In the genomic region with DNA sequence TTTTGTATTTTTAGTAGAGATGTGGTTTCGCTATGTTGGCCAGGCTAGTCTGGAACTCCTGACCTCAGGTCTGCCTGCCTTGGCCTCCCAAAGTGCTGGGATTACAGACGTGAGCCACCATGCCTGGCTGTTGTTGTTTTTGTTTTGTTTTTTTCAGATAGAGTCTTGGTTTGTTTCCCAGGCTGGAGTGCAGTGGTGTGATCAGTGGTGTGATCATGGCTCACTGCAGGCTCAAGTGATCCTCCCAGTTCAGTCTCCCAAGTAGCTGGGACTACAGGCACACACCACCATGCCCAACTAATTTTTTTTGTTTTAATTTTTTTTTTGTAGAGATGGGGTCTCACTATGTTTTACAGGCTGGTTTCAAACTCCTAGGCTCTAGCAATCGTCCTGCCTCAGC, we compare ENCODE assay signal across 8 cellular contexts.
A peak's percentile ranks its signal among the peaks of the same experiment; 100 is the strongest.
DNase-seq lines count a peak whose midpoint lies in the region; ATAC-seq and TF ChIP-seq lines count a peak whose summit lies in the region.
"Not testable (repeated sequence)": the region's sequence is repeated elsewhere in the genome, so short reads cannot be mapped to it uniquely, and the experiment has no call there.

No MANE protein-coding gene starts in this region.

- peaks cover 47% of the 10 kb centered on the region for H3K4me1 Mint-ChIP-seq in activated CD4-positive, alpha-beta T cell treated with anti-CD3 and anti-CD28 coated beads, Interleukin-2, amount 10 ng/mL, durations not matched to agents 24 days and 14 days
- H3K4me1 Mint-ChIP-seq in activated naive CD8-positive, alpha-beta T cell treated with anti-CD3 and anti-CD28 coated beads, Interleukin-2, amount 10 ng/mL, durations not matched to agents 7 days and 5 days = peaks cover 51% of the 10 kb centered on the region
- peaks cover 41% of the 10 kb centered on the region for H3K4me1 Mint-ChIP-seq in endodermal cell
- H3K4me1 Mint-ChIP-seq in neural progenitor cell = peaks cover 45% of the 10 kb centered on the region

- not testable (repeated sequence) for H2AFZ ChIP-seq in Karpas-422 (ENCODE audit: low read length); neural progenitor cell (replicated peaks)

- not testable (repeated sequence) for H3K27ac ChIP-seq in BLaER1; endodermal cell (ENCODE audit: low read depth, low read length)
- H3K27ac ChIP-seq in Karpas-422 (ENCODE audit: low read length) (peak overlapping the region; percentile 33; the same call in 1 of the 2 replicates), mesodermal cell (ENCODE audit: low read depth, low read length, severe bottlenecking) (peak overlapping the region; percentile 23), neural progenitor cell (peak overlapping the region; percentile 91)

- peaks cover 34% of the 10 kb centered on the region for H4K20me1 ChIP-seq in BLaER1
- H4K20me1 ChIP-seq in Karpas-422 (ENCODE audit: insufficient read depth, low read depth, low read length); neural progenitor cell (ENCODE audit: low read depth): not testable (repeated sequence)

- ATAC-seq in activated naive CD8-positive, alpha-beta T cell treated with anti-CD3 and anti-CD28 coated beads, Interleukin-2, amount 10 ng/mL, durations not matched to agents 7 days and 5 days (ENCODE audit: low read depth) = not testable (repeated sequence)

- H3K9me3 Mint-ChIP-seq in activated CD4-positive, alpha-beta T cell treated with anti-CD3 and anti-CD28 coated beads, Interleukin-2, amount 10 ng/mL, durations not matched to agents 24 days and 14 days; activated naive CD8-positive, alpha-beta T cell treated with anti-CD3 and anti-CD28 coated beads, Interleukin-2, amount 10 ng/mL, durations not matched to agents 7 days and 5 days; endodermal cell; neural progenitor cell: not testable (repeated sequence)

- H3K4me2 ChIP-seq in BLaER1 = peak overlapping the region; percentile 39; the same call in 1 of the 2 replicates
- not testable (repeated sequence) for H3K4me2 ChIP-seq in Karpas-422 (ENCODE audit: low read depth, low read length, poor library complexity, severe bottlenecking); neural progenitor cell

- intact Hi-C loops in activated CD4-positive, alpha-beta T cell treated with anti-CD3 and anti-CD28 coated beads, Interleukin-2, amount 10 ng/mL, durations not matched to agents 24 days and 14 days (cut with micrococcal nuclease) = not testable (repeated sequence)

- peaks cover 51% of the 10 kb centered on the region for H3F3A ChIP-seq in neural progenitor cell (ENCODE audit: low read depth)

- H3K4me1 ChIP-seq in BLaER1 (peaks cover 35% of the 10 kb centered on the region), Karpas-422 (ENCODE audit: low read length) (peaks cover 54% of the 10 kb centered on the region), endodermal cell (ENCODE audit: control insufficient read depth, insufficient read depth, low read length) (peaks cover 19% of the 10 kb centered on the region), mesodermal cell (ENCODE audit: control insufficient read depth, insufficient read depth, low read length, poor library complexity, severe bottlenecking) (peaks cover 27% of the 10 kb centered on the region), neural progenitor cell (peaks cover 36% of the 10 kb centered on the region)

- H3K36me3 ChIP-seq in BLaER1 (peaks cover 78% of the 10 kb centered on the region), Karpas-422 (ENCODE audit: insufficient read depth, low read length) (peaks cover 17% of the 10 kb centered on the region), endodermal cell (ENCODE audit: control insufficient read depth, insufficient read depth, low read length) (peaks cover 20% of the 10 kb centered on the region), mesodermal cell (ENCODE audit: control insufficient read depth, insufficient read depth, low read length) (peaks cover 31% of the 10 kb centered on the region)
- H3K36me3 ChIP-seq in neural progenitor cell = not testable (repeated sequence)

- not testable (repeated sequence) for H3K27me3 ChIP-seq in BLaER1; Karpas-422 (ENCODE audit: low read length); endodermal cell (ENCODE audit: control insufficient read depth, insufficient read depth, low read length, poor library complexity, severe bottlenecking); neural progenitor cell

- H3K79me2 ChIP-seq in Karpas-422 (ENCODE audit: low read length) (peaks cover 92% of the 10 kb centered on the region), neural progenitor cell (ENCODE audit: low read depth) (peaks cover 86% of the 10 kb centered on the region)

- POLR2A ChIA-PET in activated naive CD8-positive, alpha-beta T cell treated with anti-CD3 and anti-CD28 coated beads, Interleukin-2, amount 10 ng/mL, durations not matched to agents 7 days and 5 days (lab: Charles Lee) = interaction anchor here (0.7 kb wide), 1 partner anchor 245 kb away, joined by 3 read pairs; a partner anchor contains a TSS

- peaks cover 18% of the 10 kb centered on the region for H3K9me3 ChIP-seq in BLaER1
- H3K9me3 ChIP-seq in Karpas-422 (ENCODE audit: low read length); endodermal cell (ENCODE audit: control insufficient read depth, low read length); mesodermal cell (ENCODE audit: control insufficient read depth, low read length); neural progenitor cell (ENCODE audit: low read depth): not testable (repeated sequence)

- H3K36me3 Mint-ChIP-seq in activated CD4-positive, alpha-beta T cell treated with anti-CD3 and anti-CD28 coated beads, Interleukin-2, amount 10 ng/mL, durations not matched to agents 24 days and 14 days (ENCODE audit: low read depth) = peaks cover 21% of the 10 kb centered on the region
- H3K36me3 Mint-ChIP-seq in activated naive CD8-positive, alpha-beta T cell treated with anti-CD3 and anti-CD28 coated beads, Interleukin-2, amount 10 ng/mL, durations not matched to agents 7 days and 5 days = peaks cover 26% of the 10 kb centered on the region
- H3K36me3 Mint-ChIP-seq in endodermal cell (ENCODE audit: low read depth) (peaks cover 28% of the 10 kb centered on the region), neural progenitor cell (peaks cover 19% of the 10 kb centered on the region)

- not testable (repeated sequence) for H3K9ac ChIP-seq in BLaER1; Karpas-422 (ENCODE audit: low read length); endodermal cell (ENCODE audit: extremely low read depth, low read length, poor library complexity, severe bottlenecking); neural progenitor cell

- not testable (repeated sequence) for H3K4me3 Mint-ChIP-seq in activated CD4-positive, alpha-beta T cell treated with anti-CD3 and anti-CD28 coated beads, Interleukin-2, amount 10 ng/mL, durations not matched to agents 24 days and 14 days; activated naive CD8-positive, alpha-beta T cell treated with anti-CD3 and anti-CD28 coated beads, Interleukin-2, amount 10 ng/mL, durations not matched to agents 7 days and 5 days; endodermal cell; neural progenitor cell

- not testable (repeated sequence) for H3K4me3 ChIP-seq in BLaER1; Karpas-422 (ENCODE audit: low read length); endodermal cell (ENCODE audit: low read length); mesodermal cell (ENCODE audit: extremely low read depth, insufficient read depth, low read length, poor library complexity, severe bottlenecking); neural progenitor cell

- in situ Hi-C loops in Caki2 (cut with HindIII; ENCODE audit: low pct_unique_long_range_greater_than_20kb, low sequenced_read_pairs) = not testable (repeated sequence)

- not testable (repeated sequence) for TF ChIP-seq CTCF in endodermal cell (conservative IDR thresholded peaks at IDR 0.05); neural progenitor cell (IDR thresholded peaks at IDR 0.05)

- 100% methylated on average over 3 of the region's 3 CpGs for WGBS in endodermal cell (ENCODE audit: insufficient coverage in 1 of 2, insufficient read length in 1 of 2), 2 experiments
- 94 to 100% methylated on average over 1 to 2 of the region's 3 CpGs for WGBS in mesodermal cell (ENCODE audit: insufficient coverage in 2 of 2), 2 experiments

- peak overlapping the region; percentile 14 for H3K27ac Mint-ChIP-seq in activated CD4-positive, alpha-beta T cell treated with anti-CD3 and anti-CD28 coated beads, Interleukin-2, amount 10 ng/mL, durations not matched to agents 24 days and 14 days
- H3K27ac Mint-ChIP-seq in activated naive CD8-positive, alpha-beta T cell treated with anti-CD3 and anti-CD28 coated beads, Interleukin-2, amount 10 ng/mL, durations not matched to agents 7 days and 5 days = peak overlapping the region; percentile 54
- peak overlapping the region; percentile 64 for H3K27ac Mint-ChIP-seq in endodermal cell
- H3K27ac Mint-ChIP-seq in neural progenitor cell = not testable (repeated sequence)

- not testable (repeated sequence) for H3K27me3 Mint-ChIP-seq in activated CD4-positive, alpha-beta T cell treated with anti-CD3 and anti-CD28 coated beads, Interleukin-2, amount 10 ng/mL, durations not matched to agents 24 days and 14 days; activated naive CD8-positive, alpha-beta T cell treated with anti-CD3 and anti-CD28 coated beads, Interleukin-2, amount 10 ng/mL, durations not matched to agents 7 days and 5 days; endodermal cell (ENCODE audit: insufficient read depth); neural progenitor cell (ENCODE audit: insufficient read depth, low read depth)

- DNase-seq in Caki2 (ENCODE audit: low read depth) = peak; percentile 16
- DNase-seq in Karpas-422; activated CD4-positive, alpha-beta T cell treated with anti-CD3 and anti-CD28 coated beads, Interleukin-2, amount 10 ng/mL, durations not matched to agents 24 days and 14 days; activated naive CD8-positive, alpha-beta T cell treated with anti-CD3 and anti-CD28 coated beads, Interleukin-2, amount 10 ng/mL, durations not matched to agents 7 days and 5 days; endodermal cell; neural progenitor cell (ENCODE audit: low spot score): not testable (repeated sequence)

- not testable (repeated sequence) for H3K9me2 ChIP-seq in Karpas-422 (replicated peaks; ENCODE audit: insufficient read depth, low read length)
